9 cellular contexts compared by ENCODE assay signal in genomic region chr14:77212933-77213656, GRCh38. TPM values are rescaled to one million over a fixed set of nuclear protein-coding genes. Genes with fewer than 3 reads are reported as not detected.
A peak's percentile ranks its signal among the peaks of the same experiment; 100 is the strongest.
DNase-seq lines count a peak whose midpoint lies in the region; ATAC-seq and TF ChIP-seq lines count a peak whose summit lies in the region.
"Had no signal": no experiment of that assay in that cellular context is flagged by ENCODE, and none has a peak within 500 bp of the region (broad histone marks: within the 10 kb centered on the region; RNA-seq: fewer than 3 reads in every experiment).

No MANE protein-coding gene starts in this region.

- no peaks in the 10 kb centered on the region for H3K27me3 ChIP-seq in lower lobe of right lung (ENCODE audit: low read depth)

- DNase-seq in AG08396 (ENCODE audit: low spot score) (peak; percentile 50), NCI-H774 (lab: John Stamatoyannopoulos, UW) (peak; percentile 46), astrocyte of the spinal cord (ENCODE audit: low read depth, low spot score) (peak; percentile 5), lower lobe of right lung (peak; percentile 52), NCI-H446 (lab: John Stamatoyannopoulos, UW) (no peak)

- TF ChIP-seq CTCF in GM12874 (IDR thresholded peaks at IDR 0.05; ENCODE audit: insufficient read depth, low read depth, low read length) (peak; percentile 92), astrocyte of the spinal cord (IDR thresholded peaks at IDR 0.05; ENCODE audit: low read depth, low read length) (peak; percentile 77), lower lobe of right lung (IDR thresholded peaks at IDR 0.05) (peak; percentile 41)

- H3K36me3 ChIP-seq in lower lobe of right lung = no peaks in the 10 kb centered on the region
- H3K36me3 ChIP-seq: thoracic aorta had no signal

- H3K9me3 ChIP-seq in lower lobe of right lung = no peaks in the 10 kb centered on the region
- H3K9me3 ChIP-seq: thoracic aorta had no signal

- in situ Hi-C loops in astrocyte of the spinal cord (cut with HindIII; ENCODE audit: low sequenced_read_pairs) = no loop called here

- H3K27ac ChIP-seq in lower lobe of right lung = no peak overlapping the region
- H3K27ac ChIP-seq: thoracic aorta had no signal

- ATAC-seq in HG03565 (IDR thresholded peaks at IDR 0.05; ENCODE audit: unreplicated experiment) = peak; percentile 54
- peak; percentile 62 to 65 for ATAC-seq in lower lobe of right lung
- ATAC-seq in HG02870 (IDR thresholded peaks at IDR 0.05; ENCODE audit: unreplicated experiment) = no peak

- H3K4me3 ChIP-seq in astrocyte of the spinal cord (ENCODE audit: low read depth, low read length) (no peak overlapping the region), lower lobe of right lung (no peak overlapping the region)
- H3K4me3 ChIP-seq: thoracic aorta had no signal

- H3K4me1 ChIP-seq in lower lobe of right lung = no peaks in the 10 kb centered on the region

- intact Hi-C loops in lower lobe of right lung (cut with DNase I) = no loop called here

RNA-seq across cellular contexts. Expression of gene TMEM63C, which starts 31.5 kb away (rescaled TPM):
- total RNA-seq in lower lobe of right lung = 0.27 TPM

RNA-seq across cellular contexts. Expression of gene NGB, which starts 57.9 kb away (rescaled TPM):
- not detected for total RNA-seq in lower lobe of right lung
- total RNA-seq: thoracic aorta had no signal

Comparison
In these comparisons a context has a peak if more than half of its experiments do, and no peak if none do; other contexts are left out.
1. DNase-seq: peak in AG08396 (single experiment), NCI-H774 (single experiment), astrocyte of the spinal cord (single experiment) and lower lobe of right lung (single experiment); none in NCI-H446 (0 of 2).
2. CTCF ChIP-seq: peak in every context shown above with its lines; median percentile 92 in GM12874; 77 in astrocyte of the spinal cord; 41 in lower lobe of right lung.